Comparison of ENCODE assay signal across 9 cellular contexts in genomic region chr1:221839321-221839720, GRCh38.
DNase-seq lines count a peak whose midpoint lies in the region; ATAC-seq and TF ChIP-seq lines count a peak whose summit lies in the region.
"Had no signal": no experiment of that assay in that cellular context is flagged by ENCODE, and none has a peak within 500 bp of the region (broad histone marks: within the 10 kb centered on the region; RNA-seq: fewer than 3 reads in every experiment).

No MANE protein-coding gene starts in this region.

- no peak overlapping the region for H3K4me3 Mint-ChIP-seq in endothelial cell (ENCODE audit: unreplicated experiment)
- H3K4me3 Mint-ChIP-seq in endodermal cell, result no peak overlapping the region

- H3K9me3 Mint-ChIP-seq in endothelial cell (ENCODE audit: unreplicated experiment), result no peaks in the 10 kb centered on the region
- no peaks in the 10 kb centered on the region for H3K9me3 Mint-ChIP-seq in endodermal cell

- peaks cover 9% of the 10 kb centered on the region for H3K4me1 ChIP-seq in endodermal cell (ENCODE audit: control insufficient read depth, insufficient read depth, low read length)

- H3K27me3 Mint-ChIP-seq in endothelial cell (ENCODE audit: unreplicated experiment), result peaks cover 4% of the 10 kb centered on the region
- H3K27me3 Mint-ChIP-seq in endodermal cell (ENCODE audit: insufficient read depth), result no peaks in the 10 kb centered on the region

- TF ChIP-seq CTCF in GM12872 (IDR thresholded peaks at IDR 0.05; ENCODE audit: insufficient read depth, low read depth, low read length), result peak; percentile 27; the same call in 1 of the 3 replicates
- TF ChIP-seq CTCF in endothelial cell (IDR thresholded peaks at IDR 0.05; ENCODE audit: unreplicated experiment), result no peak
- TF ChIP-seq CTCF in endodermal cell (conservative IDR thresholded peaks at IDR 0.05), result no peak

- no peaks in the 10 kb centered on the region for H3K36me3 Mint-ChIP-seq in endothelial cell (ENCODE audit: low read depth, unreplicated experiment)
- H3K36me3 Mint-ChIP-seq in endodermal cell (ENCODE audit: low read depth), result no peaks in the 10 kb centered on the region

- ATAC-seq in GM21528 (IDR thresholded peaks at IDR 0.05; ENCODE audit: low FRiP score, unreplicated experiment), result peak; percentile 20
- peak; percentile 14 for ATAC-seq in HG03442 (IDR thresholded peaks at IDR 0.05; ENCODE audit: unreplicated experiment)

- peak overlapping the region; percentile 7 for H3K27ac Mint-ChIP-seq in endothelial cell (ENCODE audit: unreplicated experiment)
- no peak overlapping the region for H3K27ac Mint-ChIP-seq in endodermal cell

- H3K4me1 Mint-ChIP-seq in endothelial cell (ENCODE audit: unreplicated experiment) (peaks cover 20% of the 10 kb centered on the region), endodermal cell (peaks cover 17% of the 10 kb centered on the region)

- H3K9me3 ChIP-seq in endodermal cell (ENCODE audit: control insufficient read depth, low read length), result no peaks in the 10 kb centered on the region

- 79 to 89% methylated on average over 1 of the region's 1 CpG for WGBS in endodermal cell (ENCODE audit: insufficient coverage in 1 of 2, insufficient read length in 1 of 2), 2 experiments

- DNase-seq in endothelial cell (ENCODE audit: low spot score) (no peak), cortex of kidney (lab: John Stamatoyannopoulos, UW) (no peak), iPS-NIHi7 (ENCODE audit: extremely low spot score) (no peak), endodermal cell (no peak), NCI-H345 treated with DMSO at 0.1 percent for 48 hours (lab: John Stamatoyannopoulos, UW; ENCODE audit: unreplicated experiment) (no peak)

- H3K27me3 ChIP-seq in endodermal cell (ENCODE audit: control insufficient read depth, insufficient read depth, low read length, poor library complexity, severe bottlenecking), result no peaks in the 10 kb centered on the region

- no peak overlapping the region for H3K9ac ChIP-seq in endodermal cell (ENCODE audit: extremely low read depth, low read length, poor library complexity, severe bottlenecking)

- no peak overlapping the region for H3K4me3 ChIP-seq in endodermal cell (ENCODE audit: low read length)
- H3K4me3 ChIP-seq: lung had no signal

- no peak overlapping the region for H3K27ac ChIP-seq in endodermal cell (ENCODE audit: low read depth, low read length)

- H3K36me3 ChIP-seq in endodermal cell (ENCODE audit: control insufficient read depth, insufficient read depth, low read length), result no peaks in the 10 kb centered on the region
